In genomic region chrX:109954333-109954732, GRCh38 we compare ENCODE assay signal across 22 cellular contexts. TPM values are rescaled to one million over a fixed set of nuclear protein-coding genes. Genes with fewer than 3 reads are reported as not detected.
DNase-seq lines count a peak whose midpoint lies in the region; ATAC-seq, FAIRE-seq and TF ChIP-seq lines count a peak whose summit lies in the region.
"Had no signal": no experiment of that assay in that cellular context is flagged by ENCODE, and none has a peak within 500 bp of the region (broad histone marks: within the 10 kb centered on the region; RNA-seq: fewer than 3 reads in every experiment).

No MANE protein-coding gene starts in this region.

- no peaks in the 10 kb centered on the region for H3K9me3 Mint-ChIP-seq in astrocyte (ENCODE audit: unreplicated experiment)

- H3K79me2 ChIP-seq in astrocyte (ENCODE audit: insufficient read depth, low read length), result no peaks in the 10 kb centered on the region

- H3K4me2 ChIP-seq in astrocyte (ENCODE audit: low read length), result no peak overlapping the region

- DNase-seq in EH (ENCODE audit: low read depth) (peak; percentile 13), HS-27A (ENCODE audit: low read depth) (peak; percentile 2), astrocyte (ENCODE audit: low read depth) (peak; percentile 24), lung microvascular endothelial cell (ENCODE audit: low read depth in 2 of 2) (peak; percentile 37 to 77), NCI-H345 treated with DMSO at 0.1 percent for 48 hours (lab: John Stamatoyannopoulos, UW; ENCODE audit: unreplicated experiment) (no peak)
- DNase-seq in activated effector memory CD4-positive, alpha-beta T cell treated with Interleukin-2 at 50 U/mL for 16 hours, result no peak
- DNase-seq: activated CD4-positive, alpha-beta T cell treated with anti-CD3 and anti-CD28 coated beads, Interleukin-2, amount 10 ng/mL, durations not matched to agents 24 days and 14 days; activated gamma-delta T cell; BE2C; caudate nucleus; effector CD4-positive, alpha-beta T cell; IMR-90; NCI-H2029 treated with DMSO at 0.1 percent for 48 hours; NCI-H446 treated with DMSO at 0.1 percent for 48 hours; stimulated activated naive CD4-positive, alpha-beta T cell; transverse colon had no signal

- H3K4me3 Mint-ChIP-seq in astrocyte (ENCODE audit: unreplicated experiment), result no peak overlapping the region
- H3K4me3 Mint-ChIP-seq: activated CD4-positive, alpha-beta T cell treated with anti-CD3 and anti-CD28 coated beads, Interleukin-2, amount 10 ng/mL, durations not matched to agents 24 days and 14 days had no signal

- no peak overlapping the region for H3K27ac ChIP-seq in astrocyte (ENCODE audit: low read depth, low read length)
- H3K27ac ChIP-seq: adrenal gland, transverse colon had no signal

- no peaks in the 10 kb centered on the region for H3K27me3 ChIP-seq in astrocyte (ENCODE audit: insufficient read depth, low read length)
- H3K27me3 ChIP-seq: BE2C, transverse colon had no signal

- H4K20me1 ChIP-seq in astrocyte (ENCODE audit: insufficient read depth, low read length), result no peaks in the 10 kb centered on the region

- H3K4me3 ChIP-seq in astrocyte (ENCODE audit: insufficient read depth, low read depth, low read length), result no peak overlapping the region
- H3K4me3 ChIP-seq: adrenal gland, HAP-1, transverse colon had no signal

- no peaks in the 10 kb centered on the region for H3K36me3 ChIP-seq in astrocyte (ENCODE audit: insufficient read depth, low read length)
- H3K36me3 ChIP-seq: adrenal gland, BE2C, HAP-1, transverse colon had no signal

- TF ChIP-seq CTCF in astrocyte (IDR thresholded peaks at IDR 0.05; ENCODE audit: insufficient read depth, low read depth, low read length), result no peak

- no peaks in the 10 kb centered on the region for H3K4me1 ChIP-seq in astrocyte (ENCODE audit: insufficient read depth, low read length)
- H3K4me1 ChIP-seq: adrenal gland, BE2C, HAP-1, transverse colon had no signal

- ATAC-seq in HG02938 (IDR thresholded peaks at IDR 0.05; ENCODE audit: unreplicated experiment) (no peak), HG02798 (IDR thresholded peaks at IDR 0.05; ENCODE audit: poor library complexity, unreplicated experiment) (no peak)
- ATAC-seq: esophagus mucosa, sciatic nerve had no signal

- no peak overlapping the region for H2AFZ ChIP-seq in astrocyte (ENCODE audit: low read depth, low read length)

- H3K36me3 Mint-ChIP-seq in astrocyte (ENCODE audit: low read depth, unreplicated experiment), result no peaks in the 10 kb centered on the region

- no peak overlapping the region for H3K9ac ChIP-seq in astrocyte (ENCODE audit: low read length)

- peak; percentile 74 for FAIRE-seq in astrocyte (lab: Jason Lieb, UNC)

- H3K9me3 ChIP-seq in astrocyte (ENCODE audit: insufficient read depth, low read depth, low read length), result no peaks in the 10 kb centered on the region
- H3K9me3 ChIP-seq: adrenal gland, BE2C, HAP-1, transverse colon had no signal

- H3K27me3 Mint-ChIP-seq in astrocyte (ENCODE audit: low read depth, unreplicated experiment), result peaks cover 3% of the 10 kb centered on the region
- H3K27me3 Mint-ChIP-seq: activated CD4-positive, alpha-beta T cell treated with anti-CD3 and anti-CD28 coated beads, Interleukin-2, amount 10 ng/mL, durations not matched to agents 24 days and 14 days had no signal

- peaks cover 2% of the 10 kb centered on the region for H3K4me1 Mint-ChIP-seq in astrocyte (ENCODE audit: low read depth, unreplicated experiment)

- H3K27ac Mint-ChIP-seq in astrocyte (ENCODE audit: unreplicated experiment), result no peak overlapping the region
- H3K27ac Mint-ChIP-seq: activated CD4-positive, alpha-beta T cell treated with anti-CD3 and anti-CD28 coated beads, Interleukin-2, amount 10 ng/mL, durations not matched to agents 24 days and 14 days had no signal

RNA-seq across cellular contexts. Expression of gene TMEM164, which starts 48.6 kb away (rescaled TPM):
- 17.3 and 17.6 TPM in 2 replicates for total RNA-seq in astrocyte
- total RNA-seq in lung microvascular endothelial cell, result 20.3 and 21.2 TPM in 2 replicates

Comparison
In these comparisons a context has a peak if more than half of its experiments do, and no peak if none do; other contexts are left out.
1. DNase-seq: peak in EH (single experiment), HS-27A (single experiment), astrocyte (single experiment) and lung microvascular endothelial cell (2 of 2); none in activated effector memory CD4-positive, alpha-beta T cell treated with Interleukin-2 at 50 U/mL for 16 hours (single experiment) and NCI-H345 treated with DMSO at 0.1 percent for 48 hours (single experiment).